8 cellular contexts compared by ENCODE assay signal in genomic region chr2:55418512-55419235, GRCh38. TPM values are rescaled to one million over a fixed set of nuclear protein-coding genes. Genes with fewer than 3 reads are reported as not detected.
A peak's percentile ranks its signal among the peaks of the same experiment; 100 is the strongest.
DNase-seq lines count a peak whose midpoint lies in the region; ATAC-seq and TF ChIP-seq lines count a peak whose summit lies in the region.

No MANE protein-coding gene starts in this region.

- H3K9me3 Mint-ChIP-seq in activated naive CD8-positive, alpha-beta T cell treated with anti-CD3 and anti-CD28 coated beads, Interleukin-2, amount 10 ng/mL, durations not matched to agents 7 days and 5 days, result no peaks in the 10 kb centered on the region

- no peak for TF ChIP-seq CTCF in stomach (IDR thresholded peaks at IDR 0.05)

- H3K36me3 Mint-ChIP-seq in activated naive CD8-positive, alpha-beta T cell treated with anti-CD3 and anti-CD28 coated beads, Interleukin-2, amount 10 ng/mL, durations not matched to agents 7 days and 5 days, result no peaks in the 10 kb centered on the region

- intact Hi-C loops in stomach (cut with DNase I; ENCODE audit: low total_unique reads), result no loop called here

- peak overlapping the region; percentile 91 for H3K4me3 Mint-ChIP-seq in activated naive CD8-positive, alpha-beta T cell treated with anti-CD3 and anti-CD28 coated beads, Interleukin-2, amount 10 ng/mL, durations not matched to agents 7 days and 5 days

- peaks cover 22% of the 10 kb centered on the region for H3K4me1 Mint-ChIP-seq in activated naive CD8-positive, alpha-beta T cell treated with anti-CD3 and anti-CD28 coated beads, Interleukin-2, amount 10 ng/mL, durations not matched to agents 7 days and 5 days

- H3K27me3 Mint-ChIP-seq in activated naive CD8-positive, alpha-beta T cell treated with anti-CD3 and anti-CD28 coated beads, Interleukin-2, amount 10 ng/mL, durations not matched to agents 7 days and 5 days, result peaks cover 7% of the 10 kb centered on the region

- H3K4me3 ChIP-seq in iPS-18c (ENCODE audit: insufficient read depth, low read depth, low read length) (peak overlapping the region; percentile 87), stomach (peak overlapping the region; percentile 64 to 79 (median 73))

- TF ChIP-seq EP300 in stomach (IDR thresholded peaks at IDR 0.05), result no peak

- POLR2A ChIA-PET in activated naive CD8-positive, alpha-beta T cell treated with anti-CD3 and anti-CD28 coated beads, Interleukin-2, amount 10 ng/mL, durations not matched to agents 7 days and 5 days (lab: Charles Lee), result no interaction called here

- TF ChIP-seq POLR2A in stomach (IDR thresholded peaks at IDR 0.05), result no peak

- 2 to 7% (median 5%) methylated on average over 11 of the region's 11 CpGs for WGBS in stomach, 5 donors

- H3K27ac ChIP-seq in KOPT-K1 (ENCODE audit: low read depth, low read length, poor library complexity, severe bottlenecking) (peak overlapping the region; percentile 93), stomach (peak overlapping the region; percentile 81 to 89 (median 86))

- H3K27ac Mint-ChIP-seq in activated naive CD8-positive, alpha-beta T cell treated with anti-CD3 and anti-CD28 coated beads, Interleukin-2, amount 10 ng/mL, durations not matched to agents 7 days and 5 days, result peak overlapping the region; percentile 83

- ATAC-seq in activated naive CD8-positive, alpha-beta T cell treated with anti-CD3 and anti-CD28 coated beads, Interleukin-2, amount 10 ng/mL, durations not matched to agents 7 days and 5 days (ENCODE audit: low read depth), result no peak
- ATAC-seq in GM19023 (IDR thresholded peaks at IDR 0.05; ENCODE audit: unreplicated experiment) (no peak), HG03139 (IDR thresholded peaks at IDR 0.05; ENCODE audit: unreplicated experiment) (no peak)

- no peaks in the 10 kb centered on the region for H3K27me3 ChIP-seq in stomach

- DNase-seq in Daoy (ENCODE audit: low read depth) (peak; percentile 9), stomach (no peak), COLO668 (lab: John Stamatoyannopoulos, UW; ENCODE audit: unreplicated experiment) (no peak)
- DNase-seq in activated naive CD8-positive, alpha-beta T cell treated with anti-CD3 and anti-CD28 coated beads, Interleukin-2, amount 10 ng/mL, durations not matched to agents 7 days and 5 days, result no peak

- H3K36me3 ChIP-seq in KOPT-K1 (ENCODE audit: insufficient read depth, low read length) (peaks cover 7% of the 10 kb centered on the region; the same call in 1 of the 2 replicates), stomach (no peaks in the 10 kb centered on the region)

- peaks cover 14 to 34% (median 25%) of the 10 kb centered on the region in 4 donors for H3K4me1 ChIP-seq in stomach

- no peaks in the 10 kb centered on the region for H3K9me3 ChIP-seq in KOPT-K1 (ENCODE audit: insufficient read depth, low read length, poor library complexity, severe bottlenecking)
- no peaks in the 10 kb centered on the region for H3K9me3 ChIP-seq in iPS-18c (ENCODE audit: control insufficient read depth, insufficient read depth, low read length)
- no peaks in the 10 kb centered on the region for H3K9me3 ChIP-seq in stomach

RNA-seq across cellular contexts. Expression of gene CCDC88A, which starts 1.0 kb away (rescaled TPM):
- total RNA-seq in Daoy (2014; rRNA removed; shearing (Covaris generic)), result 47.5 and 58.7 TPM in 2 replicates
- total RNA-seq in activated naive CD8-positive, alpha-beta T cell treated with anti-CD3 and anti-CD28 coated beads, Interleukin-2, amount 10 ng/mL, durations not matched to agents 7 days and 5 days, result 10 to 100 TPM; 19.5 to 20.3 TPM
- 10 to 100 TPM; 14.5 to 95.1 (median 63.3) TPM for total RNA-seq in stomach
- 1 to 10 TPM; 6.2 to 9.0 (median 6.2) TPM for polyA plus RNA-seq in stomach
